1 cellular context compared by ENCODE assay signal in the genomic region with DNA sequence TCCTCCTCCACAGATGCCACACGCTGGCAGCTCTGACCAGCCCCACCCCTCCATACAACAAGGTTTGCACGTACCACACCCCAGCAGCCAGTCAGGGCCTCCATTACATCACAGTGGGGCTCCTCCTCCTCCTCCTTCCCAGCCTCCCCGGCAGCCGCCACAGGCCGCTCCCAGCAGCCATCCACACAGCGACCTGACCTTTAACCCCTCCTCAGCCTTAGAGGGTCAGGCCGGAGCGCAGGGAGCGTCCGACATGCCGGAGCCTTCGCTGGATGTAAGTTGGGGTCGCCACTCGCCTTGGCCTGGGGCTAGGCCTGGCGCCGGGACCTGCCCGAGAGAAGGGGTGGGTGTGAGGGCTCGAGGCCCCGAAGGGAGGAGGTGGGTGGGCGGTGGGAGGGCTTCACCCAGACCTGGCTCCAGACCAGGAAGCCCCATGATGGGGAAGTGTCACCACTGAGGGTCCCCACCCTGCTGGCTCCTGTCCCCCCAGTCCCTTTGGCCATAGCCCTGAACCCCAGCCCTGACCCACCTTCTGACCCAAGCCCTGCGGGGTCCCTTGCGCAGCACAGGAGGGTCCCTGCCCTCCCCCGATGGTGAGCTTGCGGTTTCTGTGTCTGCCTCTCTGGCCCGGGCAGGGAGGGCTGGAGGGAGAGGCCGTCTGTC.
TF ChIP-seq lines count a peak whose summit lies in the region.

No MANE protein-coding gene starts in this region.

TF ChIP-seq in WTC11, 78 proteins besides CTCF, POLR2A, EP300 and RAD21 (continued from another document):
- TF ChIP-seq, protein P1, sequence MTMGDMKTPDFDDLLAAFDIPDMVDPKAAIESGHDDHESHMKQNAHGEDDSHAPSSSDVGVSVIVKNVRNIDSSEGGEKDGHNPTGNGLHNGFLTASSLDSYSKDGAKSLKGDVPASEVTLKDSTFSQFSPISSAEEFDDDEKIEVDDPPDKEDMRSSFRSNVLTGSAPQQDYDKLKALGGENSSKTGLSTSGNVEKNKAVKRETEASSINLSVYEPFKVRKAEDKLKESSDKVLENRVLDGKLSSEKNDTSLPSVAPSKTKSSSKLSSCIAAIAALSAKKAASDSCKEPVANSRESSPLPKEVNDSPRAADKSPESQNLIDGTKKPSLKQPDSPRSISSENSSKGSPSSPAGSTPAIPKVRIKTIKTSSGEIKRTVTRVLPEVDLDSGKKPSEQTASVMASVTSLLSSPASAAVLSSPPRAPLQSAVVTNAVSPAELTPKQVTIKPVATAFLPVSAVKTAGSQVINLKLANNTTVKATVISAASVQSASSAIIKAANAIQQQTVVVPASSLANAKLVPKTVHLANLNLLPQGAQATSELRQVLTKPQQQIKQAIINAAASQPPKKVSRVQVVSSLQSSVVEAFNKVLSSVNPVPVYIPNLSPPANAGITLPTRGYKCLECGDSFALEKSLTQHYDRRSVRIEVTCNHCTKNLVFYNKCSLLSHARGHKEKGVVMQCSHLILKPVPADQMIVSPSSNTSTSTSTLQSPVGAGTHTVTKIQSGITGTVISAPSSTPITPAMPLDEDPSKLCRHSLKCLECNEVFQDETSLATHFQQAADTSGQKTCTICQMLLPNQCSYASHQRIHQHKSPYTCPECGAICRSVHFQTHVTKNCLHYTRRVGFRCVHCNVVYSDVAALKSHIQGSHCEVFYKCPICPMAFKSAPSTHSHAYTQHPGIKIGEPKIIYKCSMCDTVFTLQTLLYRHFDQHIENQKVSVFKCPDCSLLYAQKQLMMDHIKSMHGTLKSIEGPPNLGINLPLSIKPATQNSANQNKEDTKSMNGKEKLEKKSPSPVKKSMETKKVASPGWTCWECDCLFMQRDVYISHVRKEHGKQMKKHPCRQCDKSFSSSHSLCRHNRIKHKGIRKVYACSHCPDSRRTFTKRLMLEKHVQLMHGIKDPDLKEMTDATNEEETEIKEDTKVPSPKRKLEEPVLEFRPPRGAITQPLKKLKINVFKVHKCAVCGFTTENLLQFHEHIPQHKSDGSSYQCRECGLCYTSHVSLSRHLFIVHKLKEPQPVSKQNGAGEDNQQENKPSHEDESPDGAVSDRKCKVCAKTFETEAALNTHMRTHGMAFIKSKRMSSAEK (CRISPR knock-in tag; IDR thresholded peaks at IDR 0.05; ENCODE audit: borderline replicate concordance) = no peak
- TF ChIP-seq, protein P2, sequence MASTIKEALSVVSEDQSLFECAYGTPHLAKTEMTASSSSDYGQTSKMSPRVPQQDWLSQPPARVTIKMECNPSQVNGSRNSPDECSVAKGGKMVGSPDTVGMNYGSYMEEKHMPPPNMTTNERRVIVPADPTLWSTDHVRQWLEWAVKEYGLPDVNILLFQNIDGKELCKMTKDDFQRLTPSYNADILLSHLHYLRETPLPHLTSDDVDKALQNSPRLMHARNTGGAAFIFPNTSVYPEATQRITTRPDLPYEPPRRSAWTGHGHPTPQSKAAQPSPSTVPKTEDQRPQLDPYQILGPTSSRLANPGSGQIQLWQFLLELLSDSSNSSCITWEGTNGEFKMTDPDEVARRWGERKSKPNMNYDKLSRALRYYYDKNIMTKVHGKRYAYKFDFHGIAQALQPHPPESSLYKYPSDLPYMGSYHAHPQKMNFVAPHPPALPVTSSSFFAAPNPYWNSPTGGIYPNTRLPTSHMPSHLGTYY (CRISPR knock-in tag; IDR thresholded peaks at IDR 0.05) = no peak
- no peak for TF ChIP-seq OVOL2 (CRISPR knock-in tag; IDR thresholded peaks at IDR 0.05; ENCODE audit: borderline replicate concordance)
- TF ChIP-seq MXD4 (CRISPR knock-in tag; IDR thresholded peaks at IDR 0.05; ENCODE audit: borderline replicate concordance) = no peak
- no peak for TF ChIP-seq ZNF416 (CRISPR knock-in tag; IDR thresholded peaks at IDR 0.05)
